In genomic region chr6:50259903-50260302, GRCh38 we compare ENCODE assay signal across 26 cellular contexts.
"Had no signal": no experiment of that assay in that cellular context is flagged by ENCODE, and none has a peak within 500 bp of the region (broad histone marks: within the 10 kb centered on the region; RNA-seq: fewer than 3 reads in every experiment).

No MANE protein-coding gene starts in this region.

- FAIRE-seq: keratinocyte, pancreas, small intestine had no signal

- H3K9me3 ChIP-seq: pancreas, prostate gland, sigmoid colon, thoracic aorta, tibial artery, uterus had no signal

- ATAC-seq: left colon, left lung, natural killer cell, pancreas had no signal

- H3K4me1 Mint-ChIP-seq: mesothelial cell of epicardium; naive B cell; natural killer cell; nephron progenitor cell; neural progenitor cell; stimulated activated effector memory CD8-positive, alpha-beta T cell treated with anti-CD3 and anti-CD28 coated beads, Interleukin-12 subunit alpha, Interleukin-12 subunit beta, amount 100 ng/mL, for 72 hours had no signal

- H3K4me2 ChIP-seq: neural progenitor cell had no signal

- H3K9ac ChIP-seq: neural progenitor cell had no signal

- H3K4me1 ChIP-seq: left lung, neural progenitor cell, pancreas, prostate gland, sigmoid colon, spleen, suprapubic skin, tibial artery, uterus had no signal

- H3K36me3 Mint-ChIP-seq: mesothelial cell of epicardium; naive B cell; neural progenitor cell; stimulated activated effector memory CD8-positive, alpha-beta T cell treated with anti-CD3 and anti-CD28 coated beads, Interleukin-12 subunit alpha, Interleukin-12 subunit beta, amount 100 ng/mL, for 72 hours had no signal

- H3K27me3 ChIP-seq: left lung, neural progenitor cell, pancreas, sigmoid colon, spleen, suprapubic skin, tibial artery, uterus had no signal

- H3K27ac ChIP-seq: left lung, neural progenitor cell, pancreas, prostate gland, sigmoid colon, spleen, suprapubic skin, thoracic aorta, tibial artery, uterus had no signal

- H3K27ac Mint-ChIP-seq: mesothelial cell of epicardium; naive B cell; natural killer cell; nephron progenitor cell; neural progenitor cell; stimulated activated effector memory CD8-positive, alpha-beta T cell treated with anti-CD3 and anti-CD28 coated beads, Interleukin-12 subunit alpha, Interleukin-12 subunit beta, amount 100 ng/mL, for 72 hours; stimulated activated naive CD8-positive, alpha-beta T cell treated with anti-CD3 and anti-CD28 coated beads, Interleukin-15, Interleukin-2, amounts not matched to agents 100 ng/mL and 50 ng/mL, for 24 hours had no signal

- H3K4me3 Mint-ChIP-seq: mesothelial cell of epicardium; naive B cell; natural killer cell; nephron progenitor cell; neural progenitor cell; stimulated activated effector memory CD8-positive, alpha-beta T cell treated with anti-CD3 and anti-CD28 coated beads, Interleukin-12 subunit alpha, Interleukin-12 subunit beta, amount 100 ng/mL, for 72 hours; stimulated activated naive CD8-positive, alpha-beta T cell treated with anti-CD3 and anti-CD28 coated beads, Interleukin-15, Interleukin-2, amounts not matched to agents 100 ng/mL and 50 ng/mL, for 24 hours had no signal

- H3K36me3 ChIP-seq: left lung, neural progenitor cell, pancreas, prostate gland, sigmoid colon, spleen, suprapubic skin, thoracic aorta, tibial artery, uterus had no signal

- DNase-seq: hippocampal formation; left colon; mammary epithelial cell; mesendoderm; naive B cell; natural killer cell; nephron progenitor cell; retina; sigmoid colon; small intestine; spleen; stimulated activated CD4-positive, alpha-beta T cell treated with anti-CD3 and anti-CD28 coated beads, Interleukin-4, amount 100 ng/mL, for 24 hours; stimulated activated naive CD4-positive, alpha-beta T cell; tibial artery; trophoblast cell; uterus had no signal

- H3K27me3 Mint-ChIP-seq: naive B cell; stimulated activated naive CD8-positive, alpha-beta T cell treated with anti-CD3 and anti-CD28 coated beads, Interleukin-15, Interleukin-2, amounts not matched to agents 100 ng/mL and 50 ng/mL, for 24 hours had no signal

- H2AFZ ChIP-seq: neural progenitor cell had no signal

- H3K4me3 ChIP-seq: left lung, neural progenitor cell, pancreas, prostate gland, sigmoid colon, spleen, suprapubic skin, thoracic aorta, tibial artery, uterus had no signal
